Comparison of ENCODE assay signal across 1 cellular context in the genomic region with DNA sequence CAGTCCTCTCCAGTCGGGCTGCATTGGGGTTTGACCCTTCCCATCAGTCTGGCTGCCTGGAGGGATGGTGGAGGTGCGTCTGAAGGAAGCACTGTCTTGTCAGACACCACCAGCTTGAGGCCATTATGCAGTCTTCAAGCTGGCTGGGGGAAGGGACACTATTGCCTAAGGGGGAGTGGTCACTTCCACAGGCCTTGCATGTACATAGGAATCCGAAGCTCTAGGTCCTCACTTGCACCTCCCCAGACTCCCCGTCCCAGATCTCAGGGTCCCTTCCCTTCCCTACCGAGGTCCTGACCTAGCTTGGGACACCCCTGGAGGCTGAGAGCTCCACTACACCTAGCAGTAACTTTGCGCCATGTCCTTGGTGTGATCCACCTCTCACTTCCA.
TF ChIP-seq lines count a peak whose summit lies in the region.

No MANE protein-coding gene starts in this region.

TF ChIP-seq in IMR-90, 13 proteins besides CTCF, POLR2A, EP300 and RAD21:
- no peak for TF ChIP-seq MXI1 (IDR thresholded peaks at IDR 0.05; ENCODE audit: borderline replicate concordance, low read depth, low read length)
- no peak for TF ChIP-seq CEBPB (IDR thresholded peaks at IDR 0.05; ENCODE audit: low read depth, low read length)
- no peak for TF ChIP-seq FOS (IDR thresholded peaks at IDR 0.05; ENCODE audit: low read depth, low read length)
- TF ChIP-seq RFX5 (IDR thresholded peaks at IDR 0.05; ENCODE audit: low read depth, low read length) = no peak
